8 cellular contexts compared by ENCODE assay signal in genomic region chr14:20681348-20682126, GRCh38. TPM values are rescaled to one million over a fixed set of nuclear protein-coding genes. Genes with fewer than 3 reads are reported as not detected.
DNase-seq lines count a peak whose midpoint lies in the region; ATAC-seq, FAIRE-seq and TF ChIP-seq lines count a peak whose summit lies in the region.

No MANE protein-coding gene starts in this region.

- POLR2A ChIA-PET in AG04450 (lab: Yijun Ruan, JAX), result interaction anchor here (0.6 to 4.3 kb wide), 6 partner anchors 49 to 339 kb away, joined by 3 to 30 read pairs (median 8); partner anchors contain the start of genes PARP2, PIP4P1 and TEP1

- H3K4ac ChIP-seq in neuronal stem cell (ENCODE audit: low read length), result no peak overlapping the region

- peak overlapping the region; percentile 81 for H3K4me2 ChIP-seq in neuronal stem cell (ENCODE audit: insufficient read depth, low read length, poor library complexity, severe bottlenecking)

- no peak overlapping the region for H3K23ac ChIP-seq in neuronal stem cell (ENCODE audit: low read depth, low read length, poor library complexity)

- H3K9ac ChIP-seq in HUES48 (ENCODE audit: low read depth, low read length) (peak overlapping the region; percentile 88), neuronal stem cell (ENCODE audit: low read depth, low read length, poor library complexity) (no peak overlapping the region), stomach smooth muscle (ENCODE audit: low read length in 2 of 2) (peak overlapping the region; percentile 99 to 100)

- peak overlapping the region; percentile 27 for H2BK5ac ChIP-seq in neuronal stem cell (ENCODE audit: low read length)

- H3K27ac ChIP-seq in AG04450 (ENCODE audit: low read depth, low read length), result peak overlapping the region; percentile 99
- peak overlapping the region; percentile 94 for H3K27ac ChIP-seq in HUES48 (ENCODE audit: low read depth, low read length)
- peak overlapping the region; percentile 87 for H3K27ac ChIP-seq in neuronal stem cell (replicated peaks; ENCODE audit: low read length)
- H3K27ac ChIP-seq in stomach smooth muscle (ENCODE audit: low read length), result peak overlapping the region; percentile 100

- H2BK120ac ChIP-seq in neuronal stem cell (ENCODE audit: low read depth, low read length), result no peak overlapping the region

- no peak for DNase-seq in AG04450 (ENCODE audit: low read depth, low spot score)
- peak; percentile 70 to 87 for DNase-seq in SHP77 (lab: John Stamatoyannopoulos, UW)
- peak; percentile 94 for DNase-seq in activated effector memory CD4-positive, alpha-beta T cell treated with anti-CD3 and anti-CD28 coated beads, Interleukin-2, amount 50 U/mL, for 16 hours
- DNase-seq in frontal cortex (ENCODE audit: low spot score in 2 of 2), result peak; percentile 60 to 65
- DNase-seq in neuronal stem cell (ENCODE audit: low spot score), result peak; percentile 89

- CTCF ChIA-PET in AG04450 (lab: Charles Lee), result interaction anchor here (0.8 to 3.4 kb wide), 11 partner anchors 10 to 354 kb away, joined by 3 to 22 read pairs (median 4); no protein-coding TSS in a partner anchor

- WGBS in neuronal stem cell (ENCODE audit: extremely low coverage in 2 of 2, insufficient read length in 2 of 2, insufficient replicate concordance in 1 of 2), 2 donors, result no CpG with 5 or more reads among the region's 25 CpGs

- no peak for TF ChIP-seq CTCF in AG04450 (IDR thresholded peaks at IDR 0.05; ENCODE audit: low read depth, low read length)

- no peak overlapping the region for H2BK15ac ChIP-seq in neuronal stem cell (ENCODE audit: low read length)

- FAIRE-seq in frontal cortex (lab: Jason Lieb, UNC), result peak; percentile 13

- H3K27me3 ChIP-seq in AG04450 (ENCODE audit: control insufficient read depth, insufficient read depth, low read length) (no peaks in the 10 kb centered on the region), HUES48 (ENCODE audit: control insufficient read depth, insufficient read depth, low read length) (no peaks in the 10 kb centered on the region), neuronal stem cell (ENCODE audit: control insufficient read depth in 3 of 3, insufficient read depth in 3 of 3, low read depth in 1 of 3, low read length in 3 of 3) (peaks cover 0 to 3% (median 0%) of the 10 kb centered on the region in 3 experiments), stomach smooth muscle (ENCODE audit: control insufficient read depth in 1 of 2, insufficient read depth in 2 of 2, low read length in 2 of 2) (no peaks in the 10 kb centered on the region)

- no peak overlapping the region for H4K91ac ChIP-seq in neuronal stem cell (ENCODE audit: low read depth, low read length, poor library complexity)

- no peak overlapping the region for H2BK12ac ChIP-seq in neuronal stem cell (ENCODE audit: low read length)

- no peak overlapping the region for H3K14ac ChIP-seq in neuronal stem cell (ENCODE audit: low read length)

- peak overlapping the region; percentile 98 for H2AFZ ChIP-seq in neuronal stem cell (ENCODE audit: low read length)

- no peak overlapping the region for H2AK5ac ChIP-seq in neuronal stem cell (ENCODE audit: low read depth, low read length)

- H3K4me3 ChIP-seq in AG04450 (ENCODE audit: low read depth, low read length), result peak overlapping the region; percentile 86
- H3K4me3 ChIP-seq in HUES48 (ENCODE audit: low read depth, low read length), result peak overlapping the region; percentile 91
- peak overlapping the region; percentile 88 to 91 for H3K4me3 ChIP-seq in neuronal stem cell (ENCODE audit: low read length in 2 of 2)
- H3K4me3 ChIP-seq in stomach smooth muscle (ENCODE audit: low read length in 2 of 2), result peak overlapping the region; percentile 92 to 98

- H3K18ac ChIP-seq in neuronal stem cell (ENCODE audit: low read length), result peak overlapping the region; percentile 66

- ATAC-seq in GM18870 (IDR thresholded peaks at IDR 0.05; ENCODE audit: unreplicated experiment), result peak; percentile 23

- no peaks in the 10 kb centered on the region for H3K79me1 ChIP-seq in neuronal stem cell (ENCODE audit: low read depth, low read length)

- peaks cover 14% of the 10 kb centered on the region for H3K4me1 ChIP-seq in HUES48 (ENCODE audit: control insufficient read depth, insufficient read depth, low read length)
- H3K4me1 ChIP-seq in neuronal stem cell (ENCODE audit: control insufficient read depth in 2 of 2, insufficient read depth in 1 of 2, low read depth in 1 of 2, low read length in 2 of 2), result peaks cover 3 to 4% of the 10 kb centered on the region in 2 donors
- H3K4me1 ChIP-seq in stomach smooth muscle (ENCODE audit: control insufficient read depth, insufficient read depth, low read length), result peaks cover 37% of the 10 kb centered on the region

- H3K9me3 ChIP-seq in AG04450 (ENCODE audit: control insufficient read depth, insufficient read depth, low read length) (no peaks in the 10 kb centered on the region), HUES48 (ENCODE audit: control insufficient read depth, insufficient read depth, low read length) (no peaks in the 10 kb centered on the region), neuronal stem cell (replicated peaks in 1 of 2; ENCODE audit: control insufficient read depth in 2 of 2, insufficient read depth in 1 of 2, low read depth in 1 of 2, low read length in 2 of 2) (no peaks in the 10 kb centered on the region), stomach smooth muscle (ENCODE audit: control insufficient read depth in 2 of 2, low read length in 2 of 2) (no peaks in the 10 kb centered on the region)

- no peak overlapping the region for H4K8ac ChIP-seq in neuronal stem cell (ENCODE audit: low read depth, low read length)

- no peaks in the 10 kb centered on the region for H3K36me3 ChIP-seq in HUES48 (ENCODE audit: control insufficient read depth, insufficient read depth, low read length)
- no peaks in the 10 kb centered on the region for H3K36me3 ChIP-seq in neuronal stem cell (replicated peaks in 1 of 2; ENCODE audit: control insufficient read depth in 2 of 2, insufficient read depth in 2 of 2, low read length in 2 of 2)
- H3K36me3 ChIP-seq in stomach smooth muscle (ENCODE audit: control insufficient read depth in 2 of 2, insufficient read depth in 2 of 2, low read length in 2 of 2), result no peaks in the 10 kb centered on the region

RNA-seq across cellular contexts. Expression of gene RNASE4, which starts 2.8 kb away (rescaled TPM):
- polyA plus RNA-seq in AG04450 (2011; rRNA removed), result 15.8 and 19.0 TPM in 2 replicates
- 8.6 and 10.3 TPM in 2 replicates for polyA minus RNA-seq in AG04450 (2011; rRNA and poly(A)+ RNA removed)
- 1.2 TPM for total RNA-seq in frontal cortex
- polyA plus RNA-seq in neuronal stem cell (2013, experiment 1 of 2), result 3.2 TPM
- polyA plus RNA-seq in neuronal stem cell (2013, experiment 2 of 2), result 4.0 TPM

RNA-seq across cellular contexts. Expression of gene ANG, which starts 7.0 kb away (rescaled TPM):
- 5.1 TPM in 2 replicates for polyA plus RNA-seq in AG04450 (2011; rRNA removed)
- polyA minus RNA-seq in AG04450 (2011; rRNA and poly(A)+ RNA removed), result 3.3 and 7.6 TPM in 2 replicates
- 0.82 TPM for total RNA-seq in frontal cortex
- polyA plus RNA-seq in neuronal stem cell (2013, experiment 1 of 2), result 2.3 TPM
- 3.0 TPM for polyA plus RNA-seq in neuronal stem cell (2013, experiment 2 of 2)

RNA-seq across cellular contexts. Expression of gene OR6S1, which starts 40.0 kb away (rescaled TPM):
- not detected in 2 replicates for polyA plus RNA-seq in AG04450 (2011; rRNA removed)
- not detected in 2 replicates for polyA minus RNA-seq in AG04450 (2011; rRNA and poly(A)+ RNA removed)
- total RNA-seq in frontal cortex, result not detected
- polyA plus RNA-seq in neuronal stem cell (2013, experiment 1 of 2), result not detected
- not detected for polyA plus RNA-seq in neuronal stem cell (2013, experiment 2 of 2)
